Comparison of ENCODE assay signal across 14 cellular contexts in the genomic region with DNA sequence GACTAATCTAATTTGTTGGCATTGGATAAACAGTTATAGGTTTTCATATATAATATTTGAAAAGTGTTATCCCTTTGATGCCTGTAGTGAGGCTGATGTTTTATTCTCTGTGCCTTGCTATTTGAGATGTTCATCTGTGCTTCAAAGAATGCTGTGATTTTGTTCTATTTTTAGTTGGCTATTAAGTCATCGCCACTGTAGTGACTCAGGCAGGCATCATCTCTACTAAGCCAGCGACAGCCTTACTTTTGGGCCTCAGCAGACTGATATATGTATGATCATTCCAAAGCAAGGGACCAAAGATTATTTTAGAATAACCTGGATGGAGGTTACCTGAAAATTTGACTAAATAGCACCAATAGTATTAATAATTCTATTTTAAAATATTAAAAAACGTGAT.
DNase-seq lines count a peak whose midpoint lies in the region; ATAC-seq and TF ChIP-seq lines count a peak whose summit lies in the region.
"Had no signal": no experiment of that assay in that cellular context is flagged by ENCODE, and none has a peak within 500 bp of the region (broad histone marks: within the 10 kb centered on the region; RNA-seq: fewer than 3 reads in every experiment).

No MANE protein-coding gene starts in this region.

- H3K4me1 Mint-ChIP-seq in mesothelial cell of epicardium, result peaks cover 18% of the 10 kb centered on the region

- no peaks in the 10 kb centered on the region for H3K9me3 Mint-ChIP-seq in mesothelial cell of epicardium

- intact Hi-C loops in A673 (cut with micrococcal nuclease; ENCODE audit: unreplicated experiment), result no loop called here

- in situ Hi-C loops in brain microvascular endothelial cell (cut with HindIII; ENCODE audit: low pct_ligation_motif_present, low sequenced_read_pairs), result no loop called here

- CTCF ChIA-PET in A673 (lab: Charles Lee), result no interaction called here

- H3K4me1 ChIP-seq in A673 (ENCODE audit: insufficient read depth, low read length, poor library complexity, severe bottlenecking), result peaks cover 6% of the 10 kb centered on the region
- H3K4me1 ChIP-seq: heart right ventricle had no signal

- H3K27ac ChIP-seq in A673 (ENCODE audit: low read depth, low read length, poor library complexity, severe bottlenecking), result no peak overlapping the region
- peak overlapping the region; percentile 25 for H3K27ac ChIP-seq in brain microvascular endothelial cell
- H3K27ac ChIP-seq: heart right ventricle, WERI-Rb-1 had no signal

- ATAC-seq in esophagus mucosa, result no peak
- ATAC-seq: heart right ventricle had no signal

- no peaks in the 10 kb centered on the region for H3K27me3 Mint-ChIP-seq in mesothelial cell of epicardium (ENCODE audit: low read depth)
- H3K27me3 Mint-ChIP-seq: progenitor cell of endocrine pancreas had no signal

- H3K4me3 Mint-ChIP-seq in mesothelial cell of epicardium, result no peak overlapping the region

- H3K4me3 ChIP-seq in A673 (ENCODE audit: low read depth, low read length, poor library complexity, severe bottlenecking), result no peak overlapping the region
- H3K4me3 ChIP-seq in brain microvascular endothelial cell (ENCODE audit: low read depth, low read length), result no peak overlapping the region
- H3K4me3 ChIP-seq: heart right ventricle, lung had no signal

- H3K27me3 ChIP-seq in A673 (replicated peaks; ENCODE audit: insufficient read depth, low read depth, low read length, poor library complexity) (no peaks in the 10 kb centered on the region), brain microvascular endothelial cell (replicated peaks) (no peaks in the 10 kb centered on the region)
- H3K27me3 ChIP-seq: heart right ventricle had no signal

- no peak overlapping the region for H3K27ac Mint-ChIP-seq in mesothelial cell of epicardium
- H3K27ac Mint-ChIP-seq: progenitor cell of endocrine pancreas had no signal

- no peaks in the 10 kb centered on the region for H3K9me3 ChIP-seq in A673 (ENCODE audit: low read depth, low read length, poor library complexity, severe bottlenecking)
- H3K9me3 ChIP-seq: heart right ventricle had no signal

- peak; percentile 13 for DNase-seq in A673 (ENCODE audit: low spot score)
- DNase-seq in HT1080 (ENCODE audit: low read depth), result peak; percentile 80
- DNase-seq in brain microvascular endothelial cell, result peak; percentile 87
- peak; percentile 50 for DNase-seq in inferior parietal cortex (ENCODE audit: extremely low spot score)
- DNase-seq in NCI-H2171 treated with DMSO at 0.1 percent for 48 hours (lab: John Stamatoyannopoulos, UW), result no peak
- no peak for DNase-seq in mesothelial cell of epicardium (ENCODE audit: low spot score in 2 of 2, unreplicated experiment in 2 of 2)
- DNase-seq in DMS 273 (lab: John Stamatoyannopoulos, UW; ENCODE audit: unreplicated experiment), result no peak
- DNase-seq: activated T-cell treated with anti-CD3 and anti-CD28 coated beads for 4 hours, heart right ventricle, NCI-H2081 treated with DMSO at 0.1 percent for 48 hours, WERI-Rb-1 had no signal

- TF ChIP-seq CTCF in A673 (conservative IDR thresholded peaks at IDR 0.05; ENCODE audit: low read depth, low read length), result no peak
- TF ChIP-seq CTCF in brain microvascular endothelial cell (IDR thresholded peaks at IDR 0.05; ENCODE audit: low read depth, low read length, missing control alignments), result no peak
- no peak for TF ChIP-seq CTCF in mesothelial cell of epicardium (IDR thresholded peaks at IDR 0.05; ENCODE audit: unreplicated experiment)

- BruUV-seq in A673 (replicated peaks; lab: Mats Ljungman, UMichigan), result no TSS peak

- H3K36me3 Mint-ChIP-seq in mesothelial cell of epicardium, result no peaks in the 10 kb centered on the region

- H3K36me3 ChIP-seq in A673 (ENCODE audit: insufficient read depth, low read length, poor library complexity, severe bottlenecking), result no peaks in the 10 kb centered on the region
- no peaks in the 10 kb centered on the region for H3K36me3 ChIP-seq in brain microvascular endothelial cell (replicated peaks)
- H3K36me3 ChIP-seq: heart right ventricle, WERI-Rb-1 had no signal

- POLR2A ChIA-PET in A673 (lab: Charles Lee; ENCODE audit: low non-redundant PET), result no interaction called here

Comparison
In these comparisons a context has a peak if more than half of its experiments do, and no peak if none do; other contexts are left out.
1. DNase-seq: peak in A673 (single experiment), HT1080 (single experiment), brain microvascular endothelial cell (single experiment) and inferior parietal cortex (single experiment); none in NCI-H2171 treated with DMSO at 0.1 percent for 48 hours (single experiment), mesothelial cell of epicardium (0 of 2) and DMS 273 (single experiment).